ENCODE assay signal across 17 cellular contexts in the genomic region with DNA sequence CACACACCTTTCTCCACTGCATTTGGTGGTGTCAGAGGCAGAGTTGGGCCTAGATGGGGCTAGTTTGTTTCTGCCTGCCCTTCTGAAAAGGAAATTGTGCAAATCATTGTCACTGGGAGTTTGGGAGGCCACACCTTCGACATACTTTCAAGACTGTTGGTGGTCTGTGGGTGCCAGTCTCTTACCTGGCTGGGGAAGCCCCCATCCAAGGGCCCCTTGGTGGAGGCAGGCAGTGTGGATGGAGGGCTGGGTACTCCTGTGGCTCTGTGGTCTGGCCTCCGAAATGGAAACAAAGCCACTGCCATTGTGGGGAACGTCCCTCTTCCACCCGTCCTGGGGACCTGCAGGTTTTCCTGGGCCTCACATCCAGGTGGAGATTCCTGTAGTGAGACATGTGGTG. TPM values are rescaled to one million over a fixed set of nuclear protein-coding genes. Genes with fewer than 3 reads are reported as not detected.
DNase-seq lines count a peak whose midpoint lies in the region; ATAC-seq and TF ChIP-seq lines count a peak whose summit lies in the region.
"Had no signal": no experiment of that assay in that cellular context is flagged by ENCODE, and none has a peak within 500 bp of the region (broad histone marks: within the 10 kb centered on the region; RNA-seq: fewer than 3 reads in every experiment).

No MANE protein-coding gene starts in this region.

- no peak for ATAC-seq in heart right ventricle
- ATAC-seq in Right ventricle myocardium inferior: no peak
- ATAC-seq in activated naive CD8-positive, alpha-beta T cell treated with anti-CD3 and anti-CD28 coated beads, Interleukin-2, amount 10 ng/mL, durations not matched to agents 7 days and 5 days (ENCODE audit: low read depth): peak; percentile 5
- no peak for ATAC-seq in lower lobe of right lung
- ATAC-seq in GM21526 (IDR thresholded peaks at IDR 0.05; ENCODE audit: low FRiP score, unreplicated experiment): no peak

- peaks cover 43 to 73% (median 62%) of the 10 kb centered on the region in 9 donors for H3K4me1 ChIP-seq in heart right ventricle
- H3K4me1 ChIP-seq in lower lobe of right lung: peaks cover 49% of the 10 kb centered on the region
- peaks cover 6 to 71% (median 63%) of the 10 kb centered on the region in 4 donors for H3K4me1 ChIP-seq in tibial artery

- H3K36me3 ChIP-seq in heart right ventricle (peaks cover 5 to 62% (median 31%) of the 10 kb centered on the region in 9 donors), lower lobe of right lung (peaks cover 54% of the 10 kb centered on the region), tibial artery (peaks cover 38 to 52% (median 48%) of the 10 kb centered on the region in 3 donors)

- intact Hi-C loops in heart right ventricle (cut with DNase I) (no loop called here), Right ventricle myocardium inferior (cut with DNase I) (no loop called here), lower lobe of right lung (cut with DNase I) (no loop called here), tibial artery (cut with DNase I; ENCODE audit: low total_unique reads) (no loop called here)

- DNase-seq in heart right ventricle (no peak), Right ventricle myocardium inferior (ENCODE audit: missing footprints) (no peak), lower lobe of right lung (no peak), tibial artery (no peak), A172 (ENCODE audit: low spot score) (no peak), SIG-M5 treated with dmso at 0.1 percent for 504 hours (lab: John Stamatoyannopoulos, UW; ENCODE audit: unreplicated experiment) (no peak)
- DNase-seq in activated naive CD8-positive, alpha-beta T cell treated with anti-CD3 and anti-CD28 coated beads, Interleukin-2, amount 10 ng/mL, durations not matched to agents 7 days and 5 days: no peak
- DNase-seq: activated naive CD4-positive, alpha-beta T cell treated with anti-CD3 and anti-CD28 coated beads, Interleukin-2, amount 50 U/mL, for 16 hours; kidney; NCI-H187; trophoblast cell had no signal

- H3K9me3 ChIP-seq in heart right ventricle (no peaks in the 10 kb centered on the region), lower lobe of right lung (no peaks in the 10 kb centered on the region), tibial artery (no peaks in the 10 kb centered on the region)

- peaks cover 26% of the 10 kb centered on the region for H3K4me1 Mint-ChIP-seq in activated naive CD8-positive, alpha-beta T cell treated with anti-CD3 and anti-CD28 coated beads, Interleukin-2, amount 10 ng/mL, durations not matched to agents 7 days and 5 days

- H3K27ac ChIP-seq in heart right ventricle (peak overlapping the region in 9 of 10 donors; percentile 19 to 93 (median 81)), lower lobe of right lung (peak overlapping the region; percentile 86), tibial artery (peak overlapping the region; percentile 91 to 95)
- H3K27ac ChIP-seq: cardiac muscle cell, VCaP had no signal

- no peak overlapping the region for H3K4me3 Mint-ChIP-seq in activated naive CD8-positive, alpha-beta T cell treated with anti-CD3 and anti-CD28 coated beads, Interleukin-2, amount 10 ng/mL, durations not matched to agents 7 days and 5 days

- TF ChIP-seq CTCF in heart right ventricle (IDR thresholded peaks at IDR 0.05) (no peak), lower lobe of right lung (IDR thresholded peaks at IDR 0.05) (no peak), tibial artery (IDR thresholded peaks at IDR 0.05) (no peak)

- H3K27ac Mint-ChIP-seq in activated naive CD8-positive, alpha-beta T cell treated with anti-CD3 and anti-CD28 coated beads, Interleukin-2, amount 10 ng/mL, durations not matched to agents 7 days and 5 days: peak overlapping the region; percentile 59
- H3K27ac Mint-ChIP-seq: progenitor cell of endocrine pancreas had no signal

- POLR2A ChIA-PET in activated naive CD8-positive, alpha-beta T cell treated with anti-CD3 and anti-CD28 coated beads, Interleukin-2, amount 10 ng/mL, durations not matched to agents 7 days and 5 days (lab: Charles Lee): interaction anchor here (1.1 kb wide), 1 partner anchor 28 kb away, joined by 3 read pairs; a partner anchor contains a TSS

- H3K4me3 ChIP-seq in heart right ventricle (no peak overlapping the region), lower lobe of right lung (no peak overlapping the region), tibial artery (no peak overlapping the region)
- H3K4me3 ChIP-seq: cardiac muscle cell had no signal

- H3K27me3 ChIP-seq in heart right ventricle: no peaks in the 10 kb centered on the region
- no peaks in the 10 kb centered on the region for H3K27me3 ChIP-seq in lower lobe of right lung (ENCODE audit: low read depth)
- no peaks in the 10 kb centered on the region for H3K27me3 ChIP-seq in tibial artery
- H3K27me3 ChIP-seq: cardiac muscle cell had no signal

- H3K27me3 Mint-ChIP-seq in activated naive CD8-positive, alpha-beta T cell treated with anti-CD3 and anti-CD28 coated beads, Interleukin-2, amount 10 ng/mL, durations not matched to agents 7 days and 5 days: no peaks in the 10 kb centered on the region
- H3K27me3 Mint-ChIP-seq: progenitor cell of endocrine pancreas had no signal

- H3K36me3 Mint-ChIP-seq in activated naive CD8-positive, alpha-beta T cell treated with anti-CD3 and anti-CD28 coated beads, Interleukin-2, amount 10 ng/mL, durations not matched to agents 7 days and 5 days: peaks cover 24% of the 10 kb centered on the region

- no peaks in the 10 kb centered on the region for H3K9me3 Mint-ChIP-seq in activated naive CD8-positive, alpha-beta T cell treated with anti-CD3 and anti-CD28 coated beads, Interleukin-2, amount 10 ng/mL, durations not matched to agents 7 days and 5 days

- 86 to 90% methylated on average over 4 of the region's 4 CpGs for WGBS in heart right ventricle, 2 donors

RNA-seq across cellular contexts. Expression of a gene that starts 10.9 kb away (rescaled TPM):
- 10 to 100 TPM; 14.7 to 38.9 (median 21.8) TPM for total RNA-seq in heart right ventricle
- 10 to 100 TPM; 26.3 to 49.2 TPM for polyA plus RNA-seq in heart right ventricle
- total RNA-seq in Right ventricle myocardium inferior: 30.2 TPM
- 1 to 10 TPM; 1.4 to 1.6 TPM for total RNA-seq in activated naive CD8-positive, alpha-beta T cell treated with anti-CD3 and anti-CD28 coated beads, Interleukin-2, amount 10 ng/mL, durations not matched to agents 7 days and 5 days
- 39.8 TPM for total RNA-seq in lower lobe of right lung
- total RNA-seq in A172 (2014; rRNA removed; shearing (Covaris generic)): not detected in 2 replicates
- total RNA-seq: activated CD8-positive, alpha-beta memory T cell treated with anti-CD3 and anti-CD28 coated beads for 36 hours; NCI-H460 had no signal

RNA-seq across cellular contexts. Expression of a gene that starts 27.9 kb away (rescaled TPM):
- total RNA-seq in heart right ventricle (10 to 100 TPM; 15.2 to 45.1 (median 19.6) TPM), Right ventricle myocardium inferior (23.9 TPM), lower lobe of right lung (45.5 TPM)
- 10 to 100 TPM; 13.2 to 41.7 TPM for polyA plus RNA-seq in heart right ventricle
- total RNA-seq in activated naive CD8-positive, alpha-beta T cell treated with anti-CD3 and anti-CD28 coated beads, Interleukin-2, amount 10 ng/mL, durations not matched to agents 7 days and 5 days: 10 to 100 TPM; 24.1 to 25.9 TPM
- total RNA-seq in A172 (2014; rRNA removed; shearing (Covaris generic)): 62.5 and 71.4 TPM in 2 replicates

RNA-seq across cellular contexts. Expression of a gene that starts 28.1 kb away (rescaled TPM):
- total RNA-seq in heart right ventricle (10 to 100 TPM in 7 of 10 donors, 1 to 10 TPM in 3; 8.9 to 20.3 (median 11.1) TPM), Right ventricle myocardium inferior (11.9 TPM), lower lobe of right lung (7.1 TPM)
- polyA plus RNA-seq in heart right ventricle: 10 to 100 TPM; 10.9 to 12.7 TPM
- total RNA-seq in activated naive CD8-positive, alpha-beta T cell treated with anti-CD3 and anti-CD28 coated beads, Interleukin-2, amount 10 ng/mL, durations not matched to agents 7 days and 5 days: 10 to 100 TPM; 14.9 to 16.3 TPM
- 15.5 and 19.5 TPM in 2 replicates for total RNA-seq in A172 (2014; rRNA removed; shearing (Covaris generic))

RNA-seq across cellular contexts. Expression of a gene that starts 37.5 kb away (rescaled TPM):
- total RNA-seq in heart right ventricle: 10 to 100 TPM in 3 of 10 donors, 1 to 10 TPM in 7; 6.0 to 12.0 (median 8.8) TPM
- polyA plus RNA-seq in heart right ventricle: 10 to 100 TPM in 1 of 2 donors, 1 to 10 TPM in 1; 5.0 to 14.2 TPM
- total RNA-seq in Right ventricle myocardium inferior: 7.5 TPM
- 1 to 10 TPM; 9.4 to 9.5 TPM for total RNA-seq in activated naive CD8-positive, alpha-beta T cell treated with anti-CD3 and anti-CD28 coated beads, Interleukin-2, amount 10 ng/mL, durations not matched to agents 7 days and 5 days
- total RNA-seq in lower lobe of right lung: 14.4 TPM
- total RNA-seq in A172 (2014; rRNA removed; shearing (Covaris generic)): 56.7 and 57.4 TPM in 2 replicates

RNA-seq across cellular contexts. Expression of a gene that starts 37.6 kb away (rescaled TPM):
- total RNA-seq in heart right ventricle (10 to 100 TPM; 16.1 to 27.3 (median 20.6) TPM), Right ventricle myocardium inferior (16.0 TPM), lower lobe of right lung (42.4 TPM)
- polyA plus RNA-seq in heart right ventricle: 10 to 100 TPM; 12.7 to 20.6 TPM
- 10 to 100 TPM; 64.2 to 65.3 TPM for total RNA-seq in activated naive CD8-positive, alpha-beta T cell treated with anti-CD3 and anti-CD28 coated beads, Interleukin-2, amount 10 ng/mL, durations not matched to agents 7 days and 5 days
- total RNA-seq in A172 (2014; rRNA removed; shearing (Covaris generic)): 57.4 and 76.4 TPM in 2 replicates

Comparison
In these comparisons a context has a peak if more than half of its experiments do, and no peak if none do; other contexts are left out.
1. RNA of a gene that starts 10.9 kb away (total RNA-seq): 39.8 TPM in lower lobe of right lung (single experiment), 30.2 TPM in Right ventricle myocardium inferior (single experiment) and 14.7 to 38.9 TPM in heart right ventricle; 1.4 to 1.6 TPM in activated naive CD8-positive, alpha-beta T cell treated with anti-CD3 and anti-CD28 coated beads, Interleukin-2, amount 10 ng/mL, durations not matched to agents 7 days and 5 days and not detected in A172; every median in the first group is over 4 times any median in the second.
2. Peak in every context shown above with its lines, with median percentiles within 50 percentile points of each other: H3K27ac ChIP-seq.